Comparison of ENCODE assay signal across 11 cellular contexts in genomic region chr22:19772673-19773469, GRCh38. TPM values are rescaled to one million over a fixed set of nuclear protein-coding genes. Genes with fewer than 3 reads are reported as not detected.
DNase-seq lines count a peak whose midpoint lies in the region; ATAC-seq, FAIRE-seq and TF ChIP-seq lines count a peak whose summit lies in the region.
"Had no signal": no experiment of that assay in that cellular context is flagged by ENCODE, and none has a peak within 500 bp of the region (broad histone marks: within the 10 kb centered on the region; RNA-seq: fewer than 3 reads in every experiment).

No MANE protein-coding gene starts in this region.

- peak overlapping the region; percentile 7 for H3K27ac Mint-ChIP-seq in astrocyte (ENCODE audit: unreplicated experiment)
- H3K27ac Mint-ChIP-seq: dendritic cell treated with granulocyte-macrophage colony-stimulating factor and Interleukin-4, amounts not matched to agents 40 ng/mL and 50 ng/mL, for 4 days had no signal

- H3K4me1 ChIP-seq in A673 (ENCODE audit: insufficient read depth, low read length, poor library complexity, severe bottlenecking) = no peaks in the 10 kb centered on the region
- no peaks in the 10 kb centered on the region for H3K4me1 ChIP-seq in astrocyte (ENCODE audit: insufficient read depth, low read length)

- no peak for FAIRE-seq in astrocyte (lab: Jason Lieb, UNC)

- H3K4me1 Mint-ChIP-seq in astrocyte (ENCODE audit: low read depth, unreplicated experiment) = no peaks in the 10 kb centered on the region

- H3K27me3 ChIP-seq in A673 (replicated peaks; ENCODE audit: insufficient read depth, low read depth, low read length, poor library complexity) (peaks cover 7% of the 10 kb centered on the region), astrocyte (ENCODE audit: insufficient read depth, low read length) (peaks cover 50% of the 10 kb centered on the region)

- no peaks in the 10 kb centered on the region for H4K20me1 ChIP-seq in astrocyte (ENCODE audit: insufficient read depth, low read length)

- TF ChIP-seq CTCF in A673 (conservative IDR thresholded peaks at IDR 0.05; ENCODE audit: low read depth, low read length) = no peak
- TF ChIP-seq CTCF in astrocyte (IDR thresholded peaks at IDR 0.05; ENCODE audit: insufficient read depth, low read depth, low read length) = no peak

- H2AFZ ChIP-seq in astrocyte (ENCODE audit: low read depth, low read length) = no peak overlapping the region

- no peak overlapping the region for H3K4me2 ChIP-seq in astrocyte (ENCODE audit: low read length)
- H3K4me2 ChIP-seq: SK-N-SH had no signal

- ATAC-seq in GM19025 (IDR thresholded peaks at IDR 0.05; ENCODE audit: low read depth, unreplicated experiment) (peak; percentile 67), HG03097 (IDR thresholded peaks at IDR 0.05; ENCODE audit: low FRiP score, unreplicated experiment) (peak; percentile 64), GM19023 (IDR thresholded peaks at IDR 0.05; ENCODE audit: unreplicated experiment) (no peak)

- peak; percentile 50 for DNase-seq in A673 (ENCODE audit: low spot score)
- no peak for DNase-seq in astrocyte (ENCODE audit: low read depth)
- DNase-seq in activated CD8-positive, alpha-beta memory T cell treated with anti-CD3 and anti-CD28 coated beads, Interleukin-2, amount 50 U/mL, for 48 hours = no peak
- no peak for DNase-seq in NCI-H146 treated with DMSO at 0.1 percent for 48 hours (lab: John Stamatoyannopoulos, UW; ENCODE audit: unreplicated experiment)
- DNase-seq in AG08396 (ENCODE audit: low spot score) = no peak
- DNase-seq: activated T-cell treated with anti-CD3 and anti-CD28 coated beads, Interleukin-2, amount 50 U/mL, for 48 hours; SK-N-SH had no signal

- H3K79me2 ChIP-seq in astrocyte (ENCODE audit: insufficient read depth, low read length) = no peaks in the 10 kb centered on the region

- peaks cover 64% of the 10 kb centered on the region for H3K27me3 Mint-ChIP-seq in astrocyte (ENCODE audit: low read depth, unreplicated experiment)

- CTCF ChIA-PET in A673 (lab: Charles Lee) = no interaction called here

- H3K4me3 ChIP-seq in A673 (ENCODE audit: low read depth, low read length, poor library complexity, severe bottlenecking) (no peak overlapping the region), astrocyte (ENCODE audit: insufficient read depth, low read depth, low read length) (no peak overlapping the region)

- POLR2A ChIA-PET in A673 (lab: Charles Lee; ENCODE audit: low non-redundant PET) = no interaction called here

- H3K36me3 ChIP-seq in A673 (ENCODE audit: insufficient read depth, low read length, poor library complexity, severe bottlenecking) = no peaks in the 10 kb centered on the region
- H3K36me3 ChIP-seq in astrocyte (ENCODE audit: insufficient read depth, low read length) = no peaks in the 10 kb centered on the region

- no peak overlapping the region for H3K4me3 Mint-ChIP-seq in astrocyte (ENCODE audit: unreplicated experiment)
- H3K4me3 Mint-ChIP-seq: dendritic cell treated with granulocyte-macrophage colony-stimulating factor and Interleukin-4, amounts not matched to agents 40 ng/mL and 50 ng/mL, for 4 days had no signal

- no TSS peak for BruUV-seq in A673 (replicated peaks; lab: Mats Ljungman, UMichigan)

- intact Hi-C loops in A673 (cut with micrococcal nuclease; ENCODE audit: unreplicated experiment) = no loop called here

- H3K9me3 ChIP-seq in A673 (ENCODE audit: low read depth, low read length, poor library complexity, severe bottlenecking) (no peaks in the 10 kb centered on the region), astrocyte (ENCODE audit: insufficient read depth, low read depth, low read length) (no peaks in the 10 kb centered on the region)
- H3K9me3 ChIP-seq: SK-N-SH had no signal

- H3K9me3 Mint-ChIP-seq in astrocyte (ENCODE audit: unreplicated experiment) = peaks cover 2% of the 10 kb centered on the region
- H3K9me3 Mint-ChIP-seq: dendritic cell treated with granulocyte-macrophage colony-stimulating factor and Interleukin-4, amounts not matched to agents 40 ng/mL and 50 ng/mL, for 4 days had no signal

- H3K27ac ChIP-seq in A673 (ENCODE audit: low read depth, low read length, poor library complexity, severe bottlenecking) = no peak overlapping the region
- H3K27ac ChIP-seq in astrocyte (ENCODE audit: low read depth, low read length) = no peak overlapping the region

- H3K9ac ChIP-seq in astrocyte (ENCODE audit: low read length) = no peak overlapping the region
- H3K9ac ChIP-seq: SK-N-SH had no signal

- H3K36me3 Mint-ChIP-seq in astrocyte (ENCODE audit: low read depth, unreplicated experiment) = no peaks in the 10 kb centered on the region

RNA-seq across cellular contexts. Expression of gene TBX1, which starts 12.3 kb away (rescaled TPM):
- total RNA-seq in A673 (2021) = 3.6 and 4.7 TPM in 2 replicates
- total RNA-seq in astrocyte = 2.0 and 6.8 TPM in 2 replicates

RNA-seq across cellular contexts. Expression of gene GP1BB, which starts 49.5 kb away (rescaled TPM):
- total RNA-seq in A673 (2021) = 12.6 and 13.3 TPM in 2 replicates
- total RNA-seq in astrocyte = 0.95 and 2.8 TPM in 2 replicates

RNA-seq across cellular contexts. Expression of gene SEPTIN5, which starts 58.6 kb away (rescaled TPM):
- total RNA-seq in A673 (2021) (50.4 and 58.9 TPM in 2 replicates), astrocyte (7.3 and 8.6 TPM in 2 replicates)
